Comparison of ENCODE assay signal across 3 cellular contexts in the genomic region with DNA sequence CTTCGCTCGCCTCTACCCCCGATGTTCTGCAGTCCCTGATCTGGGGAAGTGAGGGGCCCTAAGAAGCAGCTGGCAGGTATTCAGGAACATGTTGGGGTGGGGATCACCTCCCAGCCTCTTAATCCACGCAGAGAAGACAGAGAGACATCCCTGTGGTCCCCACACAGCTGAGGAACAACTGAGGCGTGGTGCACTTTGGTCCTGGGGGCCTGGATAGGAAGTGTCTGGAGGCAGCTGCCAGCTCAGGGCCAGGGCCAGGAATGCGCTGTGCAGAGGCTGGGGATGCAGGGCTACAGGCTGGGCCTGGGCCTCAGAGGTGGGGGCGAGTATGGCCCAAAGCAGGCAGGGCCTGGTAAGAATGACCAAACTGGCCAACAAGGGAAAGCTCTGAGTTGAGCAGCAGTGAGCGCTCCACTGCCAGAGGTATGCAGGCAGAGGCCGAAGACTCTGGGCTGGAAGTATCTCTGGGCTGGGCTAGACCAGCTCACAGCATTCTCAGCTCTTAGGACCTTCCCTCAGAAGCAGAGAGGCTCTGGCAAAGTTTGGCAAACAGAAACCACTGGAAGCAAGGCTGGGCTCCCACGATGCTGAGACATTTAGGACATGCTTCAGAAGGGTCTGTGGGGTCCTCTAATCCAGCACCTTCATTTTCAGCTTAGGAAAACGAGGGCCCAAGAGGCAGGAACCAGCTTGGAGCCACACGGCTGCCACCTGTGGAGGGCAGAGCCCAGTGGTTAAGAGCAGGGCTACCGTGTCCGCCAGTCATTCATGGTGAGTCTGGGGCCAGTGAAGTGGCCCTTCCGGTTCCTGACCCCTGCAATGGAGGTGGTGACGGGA.
TF ChIP-seq lines count a peak whose summit lies in the region.

No MANE protein-coding gene starts in this region.

TF ChIP-seq in SK-N-SH treated with all-trans-retinoic acid at 6 μM for 48 hours, 23 proteins besides CTCF, POLR2A, EP300 and RAD21 (continues in another document):
- TF ChIP-seq RARB (CRISPR knock-in tag; IDR thresholded peaks at IDR 0.05) (no peak), ESRRG (CRISPR knock-in tag; IDR thresholded peaks at IDR 0.05) (no peak), ZNF70 (CRISPR knock-in tag; IDR thresholded peaks at IDR 0.05) (no peak), SNAI2 (CRISPR knock-in tag; IDR thresholded peaks at IDR 0.05) (no peak), ZC3H10 (CRISPR knock-in tag; IDR thresholded peaks at IDR 0.05) (no peak)
- TF ChIP-seq, protein P1, sequence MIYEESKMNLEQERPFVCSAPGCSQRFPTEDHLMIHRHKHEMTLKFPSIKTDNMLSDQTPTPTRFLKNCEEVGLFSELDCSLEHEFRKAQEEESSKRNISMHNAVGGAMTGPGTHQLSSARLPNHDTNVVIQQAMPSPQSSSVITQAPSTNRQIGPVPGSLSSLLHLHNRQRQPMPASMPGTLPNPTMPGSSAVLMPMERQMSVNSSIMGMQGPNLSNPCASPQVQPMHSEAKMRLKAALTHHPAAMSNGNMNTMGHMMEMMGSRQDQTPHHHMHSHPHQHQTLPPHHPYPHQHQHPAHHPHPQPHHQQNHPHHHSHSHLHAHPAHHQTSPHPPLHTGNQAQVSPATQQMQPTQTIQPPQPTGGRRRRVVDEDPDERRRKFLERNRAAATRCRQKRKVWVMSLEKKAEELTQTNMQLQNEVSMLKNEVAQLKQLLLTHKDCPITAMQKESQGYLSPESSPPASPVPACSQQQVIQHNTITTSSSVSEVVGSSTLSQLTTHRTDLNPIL (CRISPR knock-in tag; IDR thresholded peaks at IDR 0.05; ENCODE audit: low read depth) = no peak
- TF ChIP-seq, protein P2, sequence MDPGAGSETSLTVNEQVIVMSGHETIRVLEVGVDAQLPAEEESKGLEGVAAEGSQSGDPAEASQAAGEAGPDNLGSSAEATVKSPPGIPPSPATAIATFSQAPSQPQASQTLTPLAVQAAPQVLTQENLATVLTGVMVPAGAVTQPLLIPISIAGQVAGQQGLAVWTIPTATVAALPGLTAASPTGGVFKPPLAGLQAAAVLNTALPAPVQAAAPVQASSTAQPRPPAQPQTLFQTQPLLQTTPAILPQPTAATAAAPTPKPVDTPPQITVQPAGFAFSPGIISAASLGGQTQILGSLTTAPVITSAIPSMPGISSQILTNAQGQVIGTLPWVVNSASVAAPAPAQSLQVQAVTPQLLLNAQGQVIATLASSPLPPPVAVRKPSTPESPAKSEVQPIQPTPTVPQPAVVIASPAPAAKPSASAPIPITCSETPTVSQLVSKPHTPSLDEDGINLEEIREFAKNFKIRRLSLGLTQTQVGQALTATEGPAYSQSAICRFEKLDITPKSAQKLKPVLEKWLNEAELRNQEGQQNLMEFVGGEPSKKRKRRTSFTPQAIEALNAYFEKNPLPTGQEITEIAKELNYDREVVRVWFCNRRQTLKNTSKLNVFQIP (CRISPR knock-in tag; IDR thresholded peaks at IDR 0.05; ENCODE audit: borderline replicate concordance, low read depth) = no peak
- TF ChIP-seq, protein P3, sequence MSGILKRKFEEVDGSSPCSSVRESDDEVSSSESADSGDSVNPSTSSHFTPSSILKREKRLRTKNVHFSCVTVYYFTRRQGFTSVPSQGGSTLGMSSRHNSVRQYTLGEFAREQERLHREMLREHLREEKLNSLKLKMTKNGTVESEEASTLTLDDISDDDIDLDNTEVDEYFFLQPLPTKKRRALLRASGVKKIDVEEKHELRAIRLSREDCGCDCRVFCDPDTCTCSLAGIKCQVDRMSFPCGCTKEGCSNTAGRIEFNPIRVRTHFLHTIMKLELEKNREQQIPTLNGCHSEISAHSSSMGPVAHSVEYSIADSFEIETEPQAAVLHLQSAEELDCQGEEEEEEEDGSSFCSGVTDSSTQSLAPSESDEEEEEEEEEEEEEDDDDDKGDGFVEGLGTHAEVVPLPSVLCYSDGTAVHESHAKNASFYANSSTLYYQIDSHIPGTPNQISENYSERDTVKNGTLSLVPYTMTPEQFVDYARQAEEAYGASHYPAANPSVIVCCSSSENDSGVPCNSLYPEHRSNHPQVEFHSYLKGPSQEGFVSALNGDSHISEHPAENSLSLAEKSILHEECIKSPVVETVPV (CRISPR knock-in tag; IDR thresholded peaks at IDR 0.05) = no peak
- TF ChIP-seq, protein P4, sequence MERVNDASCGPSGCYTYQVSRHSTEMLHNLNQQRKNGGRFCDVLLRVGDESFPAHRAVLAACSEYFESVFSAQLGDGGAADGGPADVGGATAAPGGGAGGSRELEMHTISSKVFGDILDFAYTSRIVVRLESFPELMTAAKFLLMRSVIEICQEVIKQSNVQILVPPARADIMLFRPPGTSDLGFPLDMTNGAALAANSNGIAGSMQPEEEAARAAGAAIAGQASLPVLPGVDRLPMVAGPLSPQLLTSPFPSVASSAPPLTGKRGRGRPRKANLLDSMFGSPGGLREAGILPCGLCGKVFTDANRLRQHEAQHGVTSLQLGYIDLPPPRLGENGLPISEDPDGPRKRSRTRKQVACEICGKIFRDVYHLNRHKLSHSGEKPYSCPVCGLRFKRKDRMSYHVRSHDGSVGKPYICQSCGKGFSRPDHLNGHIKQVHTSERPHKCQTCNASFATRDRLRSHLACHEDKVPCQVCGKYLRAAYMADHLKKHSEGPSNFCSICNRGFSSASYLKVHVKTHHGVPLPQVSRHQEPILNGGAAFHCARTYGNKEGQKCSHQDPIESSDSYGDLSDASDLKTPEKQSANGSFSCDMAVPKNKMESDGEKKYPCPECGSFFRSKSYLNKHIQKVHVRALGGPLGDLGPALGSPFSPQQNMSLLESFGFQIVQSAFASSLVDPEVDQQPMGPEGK (CRISPR knock-in tag; IDR thresholded peaks at IDR 0.05; ENCODE audit: borderline replicate concordance) = no peak

TF ChIP-seq in SK-N-SH, 30 proteins besides CTCF, POLR2A, EP300 and RAD21 (continues in another document):
- TF ChIP-seq JUND (IDR thresholded peaks at IDR 0.05) = no peak
- no peak for TF ChIP-seq GATA2 (CRISPR knock-in tag; IDR thresholded peaks at IDR 0.05)
- no peak for TF ChIP-seq RCOR1 (IDR thresholded peaks at IDR 0.05; ENCODE audit: low read length)
- TF ChIP-seq, protein P5, sequence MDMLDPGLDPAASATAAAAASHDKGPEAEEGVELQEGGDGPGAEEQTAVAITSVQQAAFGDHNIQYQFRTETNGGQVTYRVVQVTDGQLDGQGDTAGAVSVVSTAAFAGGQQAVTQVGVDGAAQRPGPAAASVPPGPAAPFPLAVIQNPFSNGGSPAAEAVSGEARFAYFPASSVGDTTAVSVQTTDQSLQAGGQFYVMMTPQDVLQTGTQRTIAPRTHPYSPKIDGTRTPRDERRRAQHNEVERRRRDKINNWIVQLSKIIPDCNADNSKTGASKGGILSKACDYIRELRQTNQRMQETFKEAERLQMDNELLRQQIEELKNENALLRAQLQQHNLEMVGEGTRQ (IDR thresholded peaks at IDR 0.05; ENCODE audit: borderline replicate concordance, low read depth, low read length) = no peak
- TF ChIP-seq FOXM1 (IDR thresholded peaks at IDR 0.05; ENCODE audit: low read depth) = no peak
- TF ChIP-seq, protein P6, sequence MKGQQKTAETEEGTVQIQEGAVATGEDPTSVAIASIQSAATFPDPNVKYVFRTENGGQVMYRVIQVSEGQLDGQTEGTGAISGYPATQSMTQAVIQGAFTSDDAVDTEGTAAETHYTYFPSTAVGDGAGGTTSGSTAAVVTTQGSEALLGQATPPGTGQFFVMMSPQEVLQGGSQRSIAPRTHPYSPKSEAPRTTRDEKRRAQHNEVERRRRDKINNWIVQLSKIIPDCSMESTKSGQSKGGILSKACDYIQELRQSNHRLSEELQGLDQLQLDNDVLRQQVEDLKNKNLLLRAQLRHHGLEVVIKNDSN (IDR thresholded peaks at IDR 0.05; ENCODE audit: borderline replicate concordance, low read depth) = no peak
- TF ChIP-seq, protein P7, sequence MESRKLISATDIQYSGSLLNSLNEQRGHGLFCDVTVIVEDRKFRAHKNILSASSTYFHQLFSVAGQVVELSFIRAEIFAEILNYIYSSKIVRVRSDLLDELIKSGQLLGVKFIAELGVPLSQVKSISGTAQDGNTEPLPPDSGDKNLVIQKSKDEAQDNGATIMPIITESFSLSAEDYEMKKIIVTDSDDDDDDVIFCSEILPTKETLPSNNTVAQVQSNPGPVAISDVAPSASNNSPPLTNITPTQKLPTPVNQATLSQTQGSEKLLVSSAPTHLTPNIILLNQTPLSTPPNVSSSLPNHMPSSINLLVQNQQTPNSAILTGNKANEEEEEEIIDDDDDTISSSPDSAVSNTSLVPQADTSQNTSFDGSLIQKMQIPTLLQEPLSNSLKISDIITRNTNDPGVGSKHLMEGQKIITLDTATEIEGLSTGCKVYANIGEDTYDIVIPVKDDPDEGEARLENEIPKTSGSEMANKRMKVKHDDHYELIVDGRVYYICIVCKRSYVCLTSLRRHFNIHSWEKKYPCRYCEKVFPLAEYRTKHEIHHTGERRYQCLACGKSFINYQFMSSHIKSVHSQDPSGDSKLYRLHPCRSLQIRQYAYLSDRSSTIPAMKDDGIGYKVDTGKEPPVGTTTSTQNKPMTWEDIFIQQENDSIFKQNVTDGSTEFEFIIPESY (IDR thresholded peaks at IDR 0.05; ENCODE audit: borderline replicate concordance, low read depth) = no peak
- TF ChIP-seq, protein P8, sequence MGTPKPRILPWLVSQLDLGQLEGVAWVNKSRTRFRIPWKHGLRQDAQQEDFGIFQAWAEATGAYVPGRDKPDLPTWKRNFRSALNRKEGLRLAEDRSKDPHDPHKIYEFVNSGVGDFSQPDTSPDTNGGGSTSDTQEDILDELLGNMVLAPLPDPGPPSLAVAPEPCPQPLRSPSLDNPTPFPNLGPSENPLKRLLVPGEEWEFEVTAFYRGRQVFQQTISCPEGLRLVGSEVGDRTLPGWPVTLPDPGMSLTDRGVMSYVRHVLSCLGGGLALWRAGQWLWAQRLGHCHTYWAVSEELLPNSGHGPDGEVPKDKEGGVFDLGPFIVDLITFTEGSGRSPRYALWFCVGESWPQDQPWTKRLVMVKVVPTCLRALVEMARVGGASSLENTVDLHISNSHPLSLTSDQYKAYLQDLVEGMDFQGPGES (IDR thresholded peaks at IDR 0.05; ENCODE audit: low read depth, low read length) = no peak
- TF ChIP-seq TAF1 (IDR thresholded peaks at IDR 0.05; ENCODE audit: borderline replicate concordance, low read depth, low read length) = no peak
- TF ChIP-seq SMC3 (IDR thresholded peaks at IDR 0.05; ENCODE audit: low read depth, low read length) = no peak
- no peak for TF ChIP-seq TCF12 (IDR thresholded peaks at IDR 0.05)
- no peak for TF ChIP-seq FOXJ3 (CRISPR knock-in tag; IDR thresholded peaks at IDR 0.05)
- TF ChIP-seq NFIC (IDR thresholded peaks at IDR 0.05; ENCODE audit: borderline replicate concordance) = no peak
- TF ChIP-seq FOSL2 (IDR thresholded peaks at IDR 0.05; ENCODE audit: borderline replicate concordance, low read depth) = no peak
- TF ChIP-seq ELF1 (IDR thresholded peaks at IDR 0.05) = no peak
- no peak for TF ChIP-seq TEAD4 (IDR thresholded peaks at IDR 0.05; ENCODE audit: borderline replicate concordance, insufficient read depth)

TF ChIP-seq in GM23338, 12 proteins besides CTCF, POLR2A, EP300 and RAD21 (continues in another document):
- TF ChIP-seq ZNF331 (CRISPR knock-in tag; IDR thresholded peaks at IDR 0.05; ENCODE audit: low read depth) = no peak
- TF ChIP-seq, protein P9, sequence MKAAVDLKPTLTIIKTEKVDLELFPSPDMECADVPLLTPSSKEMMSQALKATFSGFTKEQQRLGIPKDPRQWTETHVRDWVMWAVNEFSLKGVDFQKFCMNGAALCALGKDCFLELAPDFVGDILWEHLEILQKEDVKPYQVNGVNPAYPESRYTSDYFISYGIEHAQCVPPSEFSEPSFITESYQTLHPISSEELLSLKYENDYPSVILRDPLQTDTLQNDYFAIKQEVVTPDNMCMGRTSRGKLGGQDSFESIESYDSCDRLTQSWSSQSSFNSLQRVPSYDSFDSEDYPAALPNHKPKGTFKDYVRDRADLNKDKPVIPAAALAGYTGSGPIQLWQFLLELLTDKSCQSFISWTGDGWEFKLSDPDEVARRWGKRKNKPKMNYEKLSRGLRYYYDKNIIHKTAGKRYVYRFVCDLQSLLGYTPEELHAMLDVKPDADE (IDR thresholded peaks at IDR 0.05) = no peak
- no peak for TF ChIP-seq JUNB (IDR thresholded peaks at IDR 0.05; ENCODE audit: unreplicated experiment)
- TF ChIP-seq EZH2phosphoT487 (IDR thresholded peaks at IDR 0.05; ENCODE audit: unreplicated experiment) = no peak
- no peak for TF ChIP-seq NANOG (IDR thresholded peaks at IDR 0.05; ENCODE audit: borderline replicate concordance)
